ENCODE assay signal across 1 cellular context in the genomic region with DNA sequence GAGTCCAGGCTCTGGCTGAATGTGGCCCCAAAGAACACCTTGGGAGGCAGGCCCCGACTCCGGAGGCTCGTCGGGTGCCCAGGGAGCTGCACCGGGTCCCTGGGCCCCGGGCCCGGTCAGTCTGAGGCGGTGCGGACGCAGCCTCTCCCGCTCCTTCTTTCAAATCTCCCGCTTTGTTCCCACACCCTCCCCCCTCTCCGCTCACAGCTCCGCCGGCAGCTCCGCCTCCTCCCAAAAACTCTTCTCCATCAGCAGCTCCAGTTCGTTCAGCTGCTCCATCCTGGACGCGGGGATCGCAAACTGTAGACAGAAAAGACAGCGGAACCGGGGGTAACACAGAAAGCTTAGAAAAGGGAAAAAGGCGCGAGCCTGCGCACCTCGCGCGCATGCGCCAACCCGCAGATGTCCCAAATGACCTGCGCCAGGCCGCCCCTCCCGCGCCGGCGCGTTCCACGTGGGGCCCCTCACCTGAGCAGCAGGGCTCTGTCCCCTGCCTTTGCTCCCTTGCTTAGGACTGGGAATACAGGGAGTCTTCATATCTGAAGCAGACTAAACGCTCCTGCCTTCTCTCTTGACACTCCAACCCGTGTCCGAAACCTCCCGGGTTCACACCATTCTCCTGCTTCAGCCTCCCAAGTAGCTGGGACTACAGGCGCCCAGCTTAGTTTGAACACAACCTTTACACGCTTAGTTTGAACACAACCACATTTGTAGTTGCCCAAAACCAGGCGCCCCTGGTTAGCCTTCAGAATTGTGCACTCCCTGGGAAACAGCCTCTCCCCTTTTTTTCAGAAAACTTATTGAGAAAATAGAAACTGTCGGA.
A peak's percentile ranks its signal among the peaks of the same experiment; 100 is the strongest.
TF ChIP-seq lines count a peak whose summit lies in the region.

A gene with protein sequence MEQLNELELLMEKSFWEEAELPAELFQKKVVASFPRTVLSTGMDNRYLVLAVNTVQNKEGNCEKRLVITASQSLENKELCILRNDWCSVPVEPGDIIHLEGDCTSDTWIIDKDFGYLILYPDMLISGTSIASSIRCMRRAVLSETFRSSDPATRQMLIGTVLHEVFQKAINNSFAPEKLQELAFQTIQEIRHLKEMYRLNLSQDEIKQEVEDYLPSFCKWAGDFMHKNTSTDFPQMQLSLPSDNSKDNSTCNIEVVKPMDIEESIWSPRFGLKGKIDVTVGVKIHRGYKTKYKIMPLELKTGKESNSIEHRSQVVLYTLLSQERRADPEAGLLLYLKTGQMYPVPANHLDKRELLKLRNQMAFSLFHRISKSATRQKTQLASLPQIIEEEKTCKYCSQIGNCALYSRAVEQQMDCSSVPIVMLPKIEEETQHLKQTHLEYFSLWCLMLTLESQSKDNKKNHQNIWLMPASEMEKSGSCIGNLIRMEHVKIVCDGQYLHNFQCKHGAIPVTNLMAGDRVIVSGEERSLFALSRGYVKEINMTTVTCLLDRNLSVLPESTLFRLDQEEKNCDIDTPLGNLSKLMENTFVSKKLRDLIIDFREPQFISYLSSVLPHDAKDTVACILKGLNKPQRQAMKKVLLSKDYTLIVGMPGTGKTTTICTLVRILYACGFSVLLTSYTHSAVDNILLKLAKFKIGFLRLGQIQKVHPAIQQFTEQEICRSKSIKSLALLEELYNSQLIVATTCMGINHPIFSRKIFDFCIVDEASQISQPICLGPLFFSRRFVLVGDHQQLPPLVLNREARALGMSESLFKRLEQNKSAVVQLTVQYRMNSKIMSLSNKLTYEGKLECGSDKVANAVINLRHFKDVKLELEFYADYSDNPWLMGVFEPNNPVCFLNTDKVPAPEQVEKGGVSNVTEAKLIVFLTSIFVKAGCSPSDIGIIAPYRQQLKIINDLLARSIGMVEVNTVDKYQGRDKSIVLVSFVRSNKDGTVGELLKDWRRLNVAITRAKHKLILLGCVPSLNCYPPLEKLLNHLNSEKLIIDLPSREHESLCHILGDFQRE (minus strand): TSS at position 388 of the 823 bp plus-strand sequence. CDS start 109 bp downstream, at position 279.

TF ChIP-seq in HepG2, 621 proteins besides CTCF, POLR2A, EP300 and RAD21 (continued from another document and continues in another):
- TF ChIP-seq, protein P1, sequence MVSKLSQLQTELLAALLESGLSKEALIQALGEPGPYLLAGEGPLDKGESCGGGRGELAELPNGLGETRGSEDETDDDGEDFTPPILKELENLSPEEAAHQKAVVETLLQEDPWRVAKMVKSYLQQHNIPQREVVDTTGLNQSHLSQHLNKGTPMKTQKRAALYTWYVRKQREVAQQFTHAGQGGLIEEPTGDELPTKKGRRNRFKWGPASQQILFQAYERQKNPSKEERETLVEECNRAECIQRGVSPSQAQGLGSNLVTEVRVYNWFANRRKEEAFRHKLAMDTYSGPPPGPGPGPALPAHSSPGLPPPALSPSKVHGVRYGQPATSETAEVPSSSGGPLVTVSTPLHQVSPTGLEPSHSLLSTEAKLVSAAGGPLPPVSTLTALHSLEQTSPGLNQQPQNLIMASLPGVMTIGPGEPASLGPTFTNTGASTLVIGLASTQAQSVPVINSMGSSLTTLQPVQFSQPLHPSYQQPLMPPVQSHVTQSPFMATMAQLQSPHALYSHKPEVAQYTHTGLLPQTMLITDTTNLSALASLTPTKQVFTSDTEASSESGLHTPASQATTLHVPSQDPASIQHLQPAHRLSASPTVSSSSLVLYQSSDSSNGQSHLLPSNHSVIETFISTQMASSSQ (IDR thresholded peaks at IDR 0.05; ENCODE audit: low read depth) = no peak
- TF ChIP-seq, protein P1 (CRISPR knock-in tag; IDR thresholded peaks at IDR 0.05; ENCODE audit: borderline replicate concordance) = no peak; the same call in 1 of the 2 replicates
- TF ChIP-seq, protein P2, sequence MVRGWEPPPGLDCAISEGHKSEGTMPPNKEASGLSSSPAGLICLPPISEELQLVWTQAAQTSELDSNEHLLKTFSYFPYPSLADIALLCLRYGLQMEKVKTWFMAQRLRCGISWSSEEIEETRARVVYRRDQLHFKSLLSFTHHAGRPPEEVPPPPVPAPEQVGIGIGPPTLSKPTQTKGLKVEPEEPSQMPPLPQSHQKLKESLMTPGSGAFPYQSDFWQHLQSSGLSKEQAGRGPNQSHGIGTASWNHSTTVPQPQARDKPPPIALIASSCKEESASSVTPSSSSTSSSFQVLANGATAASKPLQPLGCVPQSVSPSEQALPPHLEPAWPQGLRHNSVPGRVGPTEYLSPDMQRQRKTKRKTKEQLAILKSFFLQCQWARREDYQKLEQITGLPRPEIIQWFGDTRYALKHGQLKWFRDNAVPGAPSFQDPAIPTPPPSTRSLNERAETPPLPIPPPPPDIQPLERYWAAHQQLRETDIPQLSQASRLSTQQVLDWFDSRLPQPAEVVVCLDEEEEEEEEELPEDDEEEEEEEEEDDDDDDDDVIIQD (CRISPR knock-in tag; IDR thresholded peaks at IDR 0.05; ENCODE audit: low read depth) = no peak; the same call in 1 of the 2 replicates
- TF ChIP-seq, protein P3, sequence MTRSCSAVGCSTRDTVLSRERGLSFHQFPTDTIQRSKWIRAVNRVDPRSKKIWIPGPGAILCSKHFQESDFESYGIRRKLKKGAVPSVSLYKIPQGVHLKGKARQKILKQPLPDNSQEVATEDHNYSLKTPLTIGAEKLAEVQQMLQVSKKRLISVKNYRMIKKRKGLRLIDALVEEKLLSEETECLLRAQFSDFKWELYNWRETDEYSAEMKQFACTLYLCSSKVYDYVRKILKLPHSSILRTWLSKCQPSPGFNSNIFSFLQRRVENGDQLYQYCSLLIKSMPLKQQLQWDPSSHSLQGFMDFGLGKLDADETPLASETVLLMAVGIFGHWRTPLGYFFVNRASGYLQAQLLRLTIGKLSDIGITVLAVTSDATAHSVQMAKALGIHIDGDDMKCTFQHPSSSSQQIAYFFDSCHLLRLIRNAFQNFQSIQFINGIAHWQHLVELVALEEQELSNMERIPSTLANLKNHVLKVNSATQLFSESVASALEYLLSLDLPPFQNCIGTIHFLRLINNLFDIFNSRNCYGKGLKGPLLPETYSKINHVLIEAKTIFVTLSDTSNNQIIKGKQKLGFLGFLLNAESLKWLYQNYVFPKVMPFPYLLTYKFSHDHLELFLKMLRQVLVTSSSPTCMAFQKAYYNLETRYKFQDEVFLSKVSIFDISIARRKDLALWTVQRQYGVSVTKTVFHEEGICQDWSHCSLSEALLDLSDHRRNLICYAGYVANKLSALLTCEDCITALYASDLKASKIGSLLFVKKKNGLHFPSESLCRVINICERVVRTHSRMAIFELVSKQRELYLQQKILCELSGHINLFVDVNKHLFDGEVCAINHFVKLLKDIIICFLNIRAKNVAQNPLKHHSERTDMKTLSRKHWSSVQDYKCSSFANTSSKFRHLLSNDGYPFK (CRISPR knock-in tag; IDR thresholded peaks at IDR 0.05; ENCODE audit: borderline replicate concordance) = peak; percentile 83
- TF ChIP-seq, protein P4, sequence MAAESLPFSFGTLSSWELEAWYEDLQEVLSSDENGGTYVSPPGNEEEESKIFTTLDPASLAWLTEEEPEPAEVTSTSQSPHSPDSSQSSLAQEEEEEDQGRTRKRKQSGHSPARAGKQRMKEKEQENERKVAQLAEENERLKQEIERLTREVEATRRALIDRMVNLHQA (CRISPR knock-in tag; IDR thresholded peaks at IDR 0.05) = no peak
- peak; percentile 68 for TF ChIP-seq ZNF781 (CRISPR knock-in tag; IDR thresholded peaks at IDR 0.05; ENCODE audit: borderline replicate concordance, not compliant biosample characterization)
- no peak for TF ChIP-seq TBL1XR1 (IDR thresholded peaks at IDR 0.05; ENCODE audit: borderline replicate concordance, low read length, partially characterized antibody)
- TF ChIP-seq ZNF598 (CRISPR knock-in tag; IDR thresholded peaks at IDR 0.05; ENCODE audit: borderline replicate concordance) = 0 out of 2 replicates have a peak, but pooled peaks have one; percentile 36
- 0 out of 2 replicates have a peak, but pooled peaks have one; percentile 63 for TF ChIP-seq HOXA9 (CRISPR knock-in tag; IDR thresholded peaks at IDR 0.05; ENCODE audit: borderline replicate concordance)
- TF ChIP-seq AGO1 (IDR thresholded peaks at IDR 0.05; ENCODE audit: low read depth, low read length, poor library complexity, severe bottlenecking) = peak; percentile 74
- no peak for TF ChIP-seq ZSCAN20 (CRISPR knock-in tag; IDR thresholded peaks at IDR 0.05; ENCODE audit: borderline replicate concordance)
- TF ChIP-seq, protein P5, sequence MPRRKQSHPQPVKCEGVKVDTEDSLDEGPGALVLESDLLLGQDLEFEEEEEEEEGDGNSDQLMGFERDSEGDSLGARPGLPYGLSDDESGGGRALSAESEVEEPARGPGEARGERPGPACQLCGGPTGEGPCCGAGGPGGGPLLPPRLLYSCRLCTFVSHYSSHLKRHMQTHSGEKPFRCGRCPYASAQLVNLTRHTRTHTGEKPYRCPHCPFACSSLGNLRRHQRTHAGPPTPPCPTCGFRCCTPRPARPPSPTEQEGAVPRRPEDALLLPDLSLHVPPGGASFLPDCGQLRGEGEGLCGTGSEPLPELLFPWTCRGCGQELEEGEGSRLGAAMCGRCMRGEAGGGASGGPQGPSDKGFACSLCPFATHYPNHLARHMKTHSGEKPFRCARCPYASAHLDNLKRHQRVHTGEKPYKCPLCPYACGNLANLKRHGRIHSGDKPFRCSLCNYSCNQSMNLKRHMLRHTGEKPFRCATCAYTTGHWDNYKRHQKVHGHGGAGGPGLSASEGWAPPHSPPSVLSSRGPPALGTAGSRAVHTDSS (CRISPR knock-in tag; conservative IDR thresholded peaks at IDR 0.05) = no peak
- peak; percentile 91; the same call in 1 of the 2 replicates for TF ChIP-seq NKX3-1 (CRISPR knock-in tag; IDR thresholded peaks at IDR 0.05)
- TF ChIP-seq TCF12 (IDR thresholded peaks at IDR 0.05) = no peak
- peak; percentile 65; the same call in 1 of the 2 replicates for TF ChIP-seq TCF12 (CRISPR knock-in tag; IDR thresholded peaks at IDR 0.05)
- TF ChIP-seq TEAD2 (CRISPR knock-in tag; IDR thresholded peaks at IDR 0.05) = no peak
- TF ChIP-seq, protein P6, sequence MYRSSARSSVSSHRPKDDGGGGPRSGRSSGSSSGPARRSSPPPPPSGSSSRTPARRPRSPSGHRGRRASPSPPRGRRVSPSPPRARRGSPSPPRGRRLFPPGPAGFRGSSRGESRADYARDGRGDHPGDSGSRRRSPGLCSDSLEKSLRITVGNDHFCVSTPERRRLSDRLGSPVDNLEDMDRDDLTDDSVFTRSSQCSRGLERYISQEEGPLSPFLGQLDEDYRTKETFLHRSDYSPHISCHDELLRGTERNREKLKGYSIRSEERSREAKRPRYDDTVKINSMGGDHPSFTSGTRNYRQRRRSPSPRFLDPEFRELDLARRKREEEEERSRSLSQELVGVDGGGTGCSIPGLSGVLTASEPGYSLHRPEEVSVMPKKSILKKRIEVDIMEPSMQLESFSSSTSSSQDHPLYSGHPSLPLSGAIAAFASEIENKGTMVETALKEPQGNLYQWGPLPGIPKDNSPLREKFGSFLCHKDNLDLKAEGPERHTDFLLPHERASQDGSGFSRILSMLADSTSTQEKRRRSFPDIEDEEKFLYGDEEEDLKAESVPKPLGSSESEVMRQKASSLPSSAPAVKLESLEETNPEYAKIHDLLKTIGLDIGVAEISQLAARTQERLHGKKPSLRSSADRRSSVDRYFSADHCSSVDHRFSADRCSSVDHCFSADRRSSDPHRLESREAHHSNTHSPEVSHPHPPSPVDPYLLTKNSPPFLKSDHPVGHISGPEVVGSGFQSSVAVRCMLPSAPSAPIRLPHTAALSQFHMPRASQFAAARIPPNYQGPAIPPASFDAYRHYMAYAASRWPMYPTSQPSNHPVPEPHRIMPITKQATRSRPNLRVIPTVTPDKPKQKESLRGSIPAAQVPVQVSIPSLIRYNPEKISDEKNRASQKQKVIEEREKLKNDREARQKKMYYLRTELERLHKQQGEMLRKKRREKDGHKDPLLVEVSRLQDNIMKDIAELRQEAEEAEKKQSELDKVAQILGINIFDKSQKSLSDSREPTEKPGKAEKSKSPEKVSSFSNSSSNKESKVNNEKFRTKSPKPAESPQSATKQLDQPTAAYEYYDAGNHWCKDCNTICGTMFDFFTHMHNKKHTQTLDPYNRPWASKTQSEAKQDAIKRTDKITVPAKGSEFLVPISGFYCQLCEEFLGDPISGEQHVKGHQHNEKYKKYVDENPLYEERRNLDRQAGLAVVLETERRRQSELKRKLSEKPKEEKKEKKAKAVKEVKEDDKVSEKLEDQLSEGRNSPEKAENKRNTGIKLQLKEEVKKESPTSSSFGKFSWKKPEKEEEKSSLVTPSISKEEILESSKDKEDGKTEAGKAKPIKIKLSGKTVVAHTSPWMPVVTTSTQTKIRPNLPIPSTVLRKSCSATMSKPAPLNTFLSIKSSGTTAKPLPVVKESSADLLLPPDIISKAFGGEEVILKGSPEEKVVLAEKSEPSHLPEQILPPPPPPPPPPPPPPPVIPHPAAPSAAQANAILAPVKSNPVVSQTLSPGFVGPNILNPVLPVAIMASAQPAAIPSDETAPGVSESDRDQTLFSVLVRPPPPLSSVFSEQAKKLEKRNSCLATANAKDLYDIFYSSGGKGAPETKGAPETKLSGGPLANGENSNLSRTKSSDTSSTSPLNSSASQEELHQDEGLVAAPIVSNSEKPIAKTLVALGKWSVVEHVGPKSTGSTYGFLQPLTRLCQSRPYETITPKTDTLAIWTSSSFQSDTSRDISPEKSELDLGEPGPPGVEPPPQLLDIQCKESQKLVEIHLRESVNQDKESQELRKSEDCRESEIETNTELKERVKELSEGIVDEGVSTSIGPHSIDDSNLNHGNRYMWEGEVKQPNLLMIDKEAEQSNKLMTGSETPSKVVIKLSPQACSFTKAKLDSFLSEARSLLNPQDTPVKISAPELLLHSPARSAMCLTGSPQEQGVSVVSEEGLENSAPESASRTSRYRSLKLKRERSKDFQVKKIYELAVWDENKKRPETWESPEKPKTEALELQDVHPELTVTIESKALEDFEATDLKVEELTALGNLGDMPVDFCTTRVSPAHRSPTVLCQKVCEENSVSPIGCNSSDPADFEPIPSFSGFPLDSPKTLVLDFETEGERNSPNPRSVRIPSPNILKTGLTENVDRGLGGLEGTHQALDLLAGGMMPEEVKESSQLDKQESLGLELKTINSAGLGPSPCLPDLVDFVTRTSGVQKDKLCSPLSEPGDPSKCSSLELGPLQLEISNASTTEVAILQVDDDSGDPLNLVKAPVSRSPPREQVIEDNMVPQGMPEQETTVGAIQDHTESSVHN (CRISPR knock-in tag; IDR thresholded peaks at IDR 0.05) = no peak
- TF ChIP-seq ZNF253 (CRISPR knock-in tag; IDR thresholded peaks at IDR 0.05; ENCODE audit: borderline replicate concordance) = peak; percentile 55; the same call in 1 of the 2 replicates
- no peak for TF ChIP-seq ZNF792 (CRISPR knock-in tag; IDR thresholded peaks at IDR 0.05)
- TF ChIP-seq, protein P7, sequence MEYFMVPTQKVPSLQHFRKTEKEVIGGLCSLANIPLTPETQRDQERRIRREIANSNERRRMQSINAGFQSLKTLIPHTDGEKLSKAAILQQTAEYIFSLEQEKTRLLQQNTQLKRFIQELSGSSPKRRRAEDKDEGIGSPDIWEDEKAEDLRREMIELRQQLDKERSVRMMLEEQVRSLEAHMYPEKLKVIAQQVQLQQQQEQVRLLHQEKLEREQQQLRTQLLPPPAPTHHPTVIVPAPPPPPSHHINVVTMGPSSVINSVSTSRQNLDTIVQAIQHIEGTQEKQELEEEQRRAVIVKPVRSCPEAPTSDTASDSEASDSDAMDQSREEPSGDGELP (IDR thresholded peaks at IDR 0.05; ENCODE audit: borderline replicate concordance, low read depth) = no peak
- no peak for TF ChIP-seq POGZ (CRISPR knock-in tag; IDR thresholded peaks at IDR 0.05)
